ENCODE assay signal across 15 cellular contexts in genomic region chr19:5883157-5883873, GRCh38. TPM values are rescaled to one million over a fixed set of nuclear protein-coding genes. Genes with fewer than 3 reads are reported as not detected.
"Had no signal": no experiment of that assay in that cellular context is flagged by ENCODE, and none has a peak within 500 bp of the region (broad histone marks: within the 10 kb centered on the region; RNA-seq: fewer than 3 reads in every experiment).

No MANE protein-coding gene starts in this region.

RNA-seq across cellular contexts. Expression of gene FUT5, which starts 13.0 kb away (rescaled TPM):
- total RNA-seq: activated B cell treated with CpG ODN at 0.5 μM for 24 hours; activated CD8-positive, alpha-beta T cell treated with anti-CD3 and anti-CD28 coated beads for 36 hours; activated T-cell treated with anti-CD3 and anti-CD28 coated beads, Interleukin-2, amount 50 U/mL, for 4 hours; endothelial cell of umbilical vein; esophagus mucosa; gastrocnemius medialis; hepatocyte; left ventricle myocardium superior; lung microvascular endothelial cell; mesenteric fat pad; mucosa of descending colon; myocyte; natural killer cell treated with Interleukin-12 subunit alpha and Interleukin-12 subunit beta and Interleukin-15 and Interleukin-18, amount 100 ng/mL, for 72 hours; progenitor cell of endocrine pancreas; tibial nerve had no signal

RNA-seq across cellular contexts. Expression of gene FUT3, which starts 32.1 kb away (rescaled TPM):
- total RNA-seq: activated B cell treated with CpG ODN at 0.5 μM for 24 hours; activated CD8-positive, alpha-beta T cell treated with anti-CD3 and anti-CD28 coated beads for 36 hours; endothelial cell of umbilical vein; hepatocyte; left ventricle myocardium superior; lung microvascular endothelial cell; mesenteric fat pad; myocyte; natural killer cell treated with Interleukin-12 subunit alpha and Interleukin-12 subunit beta and Interleukin-15 and Interleukin-18, amount 100 ng/mL, for 72 hours; progenitor cell of endocrine pancreas had no signal
